ENCODE assay signal across 9 cellular contexts in genomic region chr12:117457189-117457588, GRCh38.
"Had no signal": no experiment of that assay in that cellular context is flagged by ENCODE, and none has a peak within 500 bp of the region (broad histone marks: within the 10 kb centered on the region; RNA-seq: fewer than 3 reads in every experiment).

No MANE protein-coding gene starts in this region.

- H3K4me1 ChIP-seq: HAP-1 had no signal

- H3K4me2 ChIP-seq: GM23338 had no signal

- H3K4me3 ChIP-seq: GM23248, GM23338, HAP-1 had no signal

- DNase-seq: GM23248, GOT3, H7, H9, HCEC 1CT, HFFc6 had no signal

- H3K36me3 ChIP-seq: HAP-1 had no signal

- H3K9me3 ChIP-seq: HAP-1 had no signal

- ATAC-seq: GM23338, HCT116 had no signal

- H2AFZ ChIP-seq: GM23248, GM23338 had no signal

- H3K27ac ChIP-seq: GM23248 had no signal
